ENCODE assay signal across 21 cellular contexts in the genomic region with DNA sequence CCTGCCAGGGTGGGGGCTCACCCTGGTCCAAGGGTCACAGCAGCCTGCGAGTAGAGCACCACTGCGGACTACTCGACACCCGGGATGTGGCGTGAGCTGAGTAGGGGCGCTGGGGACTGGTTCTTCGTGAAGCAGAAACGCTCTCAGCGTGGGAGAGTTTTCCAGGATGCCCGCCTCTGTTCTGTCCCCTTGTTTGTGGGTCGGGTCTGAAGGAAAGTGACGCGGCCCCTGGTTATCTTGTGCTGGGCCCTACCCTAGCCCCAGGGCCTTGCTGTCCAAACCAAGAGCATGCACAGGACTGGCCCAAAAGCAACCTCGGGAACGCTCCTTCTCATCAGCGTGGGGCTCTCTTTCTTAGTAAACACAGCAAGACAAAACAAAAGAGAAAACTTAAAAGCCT.
"Had no signal": no experiment of that assay in that cellular context is flagged by ENCODE, and none has a peak within 500 bp of the region (broad histone marks: within the 10 kb centered on the region; RNA-seq: fewer than 3 reads in every experiment).

No MANE protein-coding gene starts in this region.

- DNase-seq: activated CD4-positive, alpha-beta T cell treated with anti-CD3 and anti-CD28 coated beads, Interleukin-2, amount 10 ng/mL, durations not matched to agents 7 days and 5 days; activated CD8-positive, alpha-beta memory T cell treated with anti-CD3 and anti-CD28 coated beads, Interleukin-2, amount 10 ng/mL, durations not matched to agents 7 days and 5 days; activated CD8-positive, alpha-beta T cell treated with anti-CD3 and anti-CD28 coated beads for 36 hours; activated effector memory CD4-positive, alpha-beta T cell treated with anti-CD3 and anti-CD28 coated beads, Interleukin-2, amount 50 U/mL, for 16 hours; activated naive CD4-positive, alpha-beta T cell treated with anti-CD3 and anti-CD28 coated beads, Interleukin-2, amount 10 ng/mL, durations not matched to agents 7 days and 5 days; activated T-cell treated with anti-CD3 and anti-CD28 coated beads for 4 hours; amygdala; effector CD4-positive, alpha-beta T cell; foreskin melanocyte; glutamatergic neuron; immature natural killer cell; lower lobe of right lung; occipital lobe; spleen; stimulated activated CD4-positive, alpha-beta T cell treated with anti-CD3 and anti-CD28 coated beads, Interleukin-4, amount 100 ng/mL, for 1 hour; stimulated activated naive CD4-positive, alpha-beta T cell; T-cell had no signal

- H2AFZ ChIP-seq: hepatocyte had no signal

- H3K36me3 ChIP-seq: lower lobe of right lung, spleen had no signal

- H3K4me3 ChIP-seq: hepatocyte, lower lobe of right lung, spleen had no signal

- H3K4me1 ChIP-seq: lower lobe of right lung, spleen had no signal

- ATAC-seq: activated CD4-positive, CD25-positive, alpha-beta regulatory T cell treated with anti-CD3 and anti-CD28 coated beads, Interleukin-2, amount 50 U/mL, for 24 hours; activated CD8-positive, alpha-beta memory T cell treated with anti-CD3 and anti-CD28 coated beads, Interleukin-2, amount 10 ng/mL, durations not matched to agents 7 days and 5 days; activated CD8-positive, alpha-beta T cell treated with anti-CD3 and anti-CD28 coated beads for 36 hours; left lobe of liver; lower lobe of right lung; T-cell had no signal

- H3K4me2 ChIP-seq: hepatocyte had no signal

- H3K9me3 ChIP-seq: lower lobe of right lung, spleen had no signal

- H3K27ac ChIP-seq: lower lobe of right lung, spleen, VCaP had no signal

- H3K27me3 ChIP-seq: hepatocyte had no signal
